15 cellular contexts compared by ENCODE assay signal in the genomic region with DNA sequence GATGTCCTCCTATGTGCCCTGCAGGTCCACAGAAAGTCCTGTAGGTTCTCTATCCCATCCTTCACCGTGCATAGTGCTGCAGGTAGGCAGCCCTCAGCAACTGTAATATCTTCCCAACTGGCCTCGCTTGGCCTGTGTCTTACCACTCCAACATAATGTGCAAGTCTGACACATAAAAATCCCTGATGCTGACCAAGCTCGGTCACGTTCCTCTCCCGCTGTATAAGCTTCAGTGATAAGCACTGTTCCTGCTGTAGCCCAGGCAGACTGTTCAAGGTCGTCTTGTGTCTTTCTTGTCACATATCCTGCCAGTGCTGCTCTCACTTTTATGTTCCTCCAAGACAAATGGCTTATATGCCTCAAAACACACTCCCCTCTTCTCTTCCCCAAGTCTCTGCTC. TPM values are rescaled to one million over a fixed set of nuclear protein-coding genes. Genes with fewer than 3 reads are reported as not detected.
"Had no signal": no experiment of that assay in that cellular context is flagged by ENCODE, and none has a peak within 500 bp of the region (broad histone marks: within the 10 kb centered on the region; RNA-seq: fewer than 3 reads in every experiment).

No MANE protein-coding gene starts in this region.

- H3K9me3 Mint-ChIP-seq: activated naive CD8-positive, alpha-beta T cell treated with anti-CD3 and anti-CD28 coated beads, Interleukin-2, amount 10 ng/mL, durations not matched to agents 7 days and 5 days; activated T-helper 1 cell treated with anti-CD3 and anti-CD28 coated beads, Interleukin-12 subunit alpha, Interleukin-12 subunit beta, Interleukin-2, Interleukin-4 antibody, amounts not matched to agents 30 ng/mL and 10 ng/mL and 1 ng/mL, durations not matched to agents 14 hours and 24 hours and 36 hours had no signal

- H3K27me3 ChIP-seq: right lobe of liver had no signal

- H3K36me3 Mint-ChIP-seq: activated naive CD8-positive, alpha-beta T cell treated with anti-CD3 and anti-CD28 coated beads, Interleukin-2, amount 10 ng/mL, durations not matched to agents 7 days and 5 days had no signal

- H3K27ac ChIP-seq: psoas muscle, right lobe of liver had no signal

- H3K36me3 ChIP-seq: right lobe of liver had no signal

- ATAC-seq: activated CD4-positive, CD25-positive, alpha-beta regulatory T cell treated with anti-CD3 and anti-CD28 coated beads, Interleukin-2, amount 50 U/mL, for 24 hours; psoas muscle had no signal

- H3K9me3 ChIP-seq: psoas muscle, right lobe of liver had no signal

- H3K27ac Mint-ChIP-seq: activated naive CD8-positive, alpha-beta T cell treated with anti-CD3 and anti-CD28 coated beads, Interleukin-2, amount 10 ng/mL, durations not matched to agents 7 days and 5 days; activated T-helper 1 cell treated with anti-CD3 and anti-CD28 coated beads, Interleukin-12 subunit alpha, Interleukin-12 subunit beta, Interleukin-2, Interleukin-4 antibody, amounts not matched to agents 30 ng/mL and 10 ng/mL and 1 ng/mL, durations not matched to agents 14 hours and 24 hours and 36 hours had no signal

- H3K4me3 Mint-ChIP-seq: activated naive CD8-positive, alpha-beta T cell treated with anti-CD3 and anti-CD28 coated beads, Interleukin-2, amount 10 ng/mL, durations not matched to agents 7 days and 5 days; activated T-helper 1 cell treated with anti-CD3 and anti-CD28 coated beads, Interleukin-12 subunit alpha, Interleukin-12 subunit beta, Interleukin-2, Interleukin-4 antibody, amounts not matched to agents 30 ng/mL and 10 ng/mL and 1 ng/mL, durations not matched to agents 14 hours and 24 hours and 36 hours had no signal

- DNase-seq: activated CD4-positive, alpha-beta T cell treated with anti-CD3 and anti-CD28 coated beads, Interleukin-2, amount 50 U/mL, for 1 hour; activated naive CD8-positive, alpha-beta T cell treated with anti-CD3 and anti-CD28 coated beads, Interleukin-2, amount 10 ng/mL, durations not matched to agents 7 days and 5 days; anterior cingulate cortex; cerebellar nuclear complex; effector CD4-positive, alpha-beta T cell; hypothalamus; psoas muscle; right lobe of liver; small intestine; stimulated activated CD4-positive, alpha-beta T cell treated with anti-CD3 and anti-CD28 coated beads, Interleukin-15, amount 100 ng/mL, for 24 hours; stimulated activated CD4-positive, alpha-beta T cell treated with anti-CD3 and anti-CD28 coated beads, Interleukin-2, amount 100 ng/mL, for 48 hours; T1000 had no signal

- H3K27me3 Mint-ChIP-seq: activated naive CD8-positive, alpha-beta T cell treated with anti-CD3 and anti-CD28 coated beads, Interleukin-2, amount 10 ng/mL, durations not matched to agents 7 days and 5 days had no signal

- H3K4me3 ChIP-seq: psoas muscle, right lobe of liver had no signal

RNA-seq across cellular contexts. Expression of a gene that starts 19.4 kb away (rescaled TPM):
- polyA plus RNA-seq: neural cell had no signal
